ENCODE assay signal across 1 cellular context in the genomic region with DNA sequence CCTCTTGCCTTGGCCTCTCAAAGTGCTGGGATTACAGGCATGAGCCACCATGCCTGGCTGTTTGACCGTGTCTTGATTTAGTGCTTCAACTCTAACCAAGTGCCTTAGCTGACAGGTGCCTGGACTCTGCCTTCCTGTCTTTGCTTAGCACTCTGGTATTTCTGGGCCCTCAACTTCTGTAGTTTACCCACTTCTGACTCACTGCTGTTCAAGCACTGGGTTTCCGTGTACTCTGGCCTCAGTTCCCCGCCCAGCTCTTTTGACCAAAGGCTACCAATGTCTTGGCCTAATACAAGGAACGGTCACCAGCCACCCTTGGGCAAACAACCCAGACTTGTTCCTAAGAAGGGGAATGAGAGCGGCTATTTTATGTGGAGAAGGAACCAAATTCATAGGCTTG.
TF ChIP-seq lines count a peak whose summit lies in the region.

No MANE protein-coding gene starts in this region.

TF ChIP-seq in A549, 52 proteins besides CTCF, POLR2A, EP300 and RAD21 (continued from another document):
- no peak for TF ChIP-seq RCOR1 (IDR thresholded peaks at IDR 0.05; ENCODE audit: low read depth, low read length)
- TF ChIP-seq ATOH8 (CRISPR knock-in tag; IDR thresholded peaks at IDR 0.05; ENCODE audit: low read depth), result 0 out of 2 replicates have a peak, but pooled peaks have one; percentile 77
- TF ChIP-seq GATA3 (IDR thresholded peaks at IDR 0.05; ENCODE audit: borderline replicate concordance), result peak; percentile 76; the same call in 1 of the 2 replicates
